Comparison of ENCODE assay signal across 2 cellular contexts in genomic region chr15:93179704-93180103, GRCh38.
TF ChIP-seq lines count a peak whose summit lies in the region.

No MANE protein-coding gene starts in this region.

TF ChIP-seq in HepG2, 621 proteins besides CTCF, POLR2A, EP300 and RAD21 (continued from another document):
- no peak for TF ChIP-seq ZNF318 (CRISPR knock-in tag; IDR thresholded peaks at IDR 0.05)

TF ChIP-seq in neural cell, 6 proteins besides CTCF, POLR2A, EP300 and RAD21 (continued from another document):
- no peak for TF ChIP-seq REST (IDR thresholded peaks at IDR 0.05; ENCODE audit: borderline replicate concordance)
- no peak for TF ChIP-seq TAF1 (IDR thresholded peaks at IDR 0.05; ENCODE audit: low read depth)
